In the genomic region with DNA sequence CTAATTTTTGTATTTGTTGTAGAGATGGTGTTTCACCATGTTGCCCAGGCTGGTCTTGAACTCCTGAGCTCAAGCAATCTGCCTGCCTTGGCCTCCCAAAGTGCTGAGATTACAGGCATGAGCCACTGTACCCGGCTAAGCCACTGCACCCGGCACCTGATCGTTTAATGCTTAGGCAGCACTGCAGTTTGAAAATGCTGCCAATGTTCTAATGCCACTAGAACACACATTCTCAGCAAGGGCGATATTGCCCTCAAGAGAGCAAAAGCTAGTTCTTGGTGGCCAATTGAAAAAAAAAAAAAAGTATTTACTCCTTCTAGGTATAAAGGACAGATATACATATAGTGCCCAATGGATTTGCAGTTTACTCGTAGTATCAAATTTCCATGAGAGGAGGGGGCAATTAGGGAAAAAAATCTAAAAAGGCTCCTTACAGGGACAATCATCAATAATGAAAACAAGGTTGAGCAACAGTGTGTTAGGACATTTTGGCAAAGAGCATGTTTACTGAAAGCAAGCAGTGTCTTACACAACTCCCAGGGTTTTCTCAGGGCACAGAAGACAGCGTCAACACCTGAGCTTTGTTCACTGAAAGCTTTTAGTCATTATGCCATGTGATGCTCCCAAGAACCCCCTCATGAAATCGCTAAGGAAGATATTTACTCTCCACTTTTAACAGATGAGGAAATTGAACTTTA, we compare ENCODE assay signal across 18 cellular contexts.
A peak's percentile ranks its signal among the peaks of the same experiment; 100 is the strongest.
DNase-seq lines count a peak whose midpoint lies in the region; ATAC-seq and TF ChIP-seq lines count a peak whose summit lies in the region.
"Had no signal": no experiment of that assay in that cellular context is flagged by ENCODE, and none has a peak within 500 bp of the region (broad histone marks: within the 10 kb centered on the region; RNA-seq: fewer than 3 reads in every experiment).

No MANE protein-coding gene starts in this region.

- no peak for TF ChIP-seq EP300 in transverse colon (IDR thresholded peaks at IDR 0.05; ENCODE audit: low read depth)

- H3K36me3 ChIP-seq in PC-3 (ENCODE audit: low read depth, low read length) (no peaks in the 10 kb centered on the region), transverse colon (no peaks in the 10 kb centered on the region)

- BruUV-seq in PC-3 (replicated peaks; lab: Mats Ljungman, UMichigan), result no TSS peak

- no peaks in the 10 kb centered on the region for H3K79me2 ChIP-seq in PC-3 (ENCODE audit: low read length)

- intact Hi-C loops in PC-3 (cut with micrococcal nuclease), result no loop called here
- intact Hi-C loops in transverse colon (cut with DNase I; ENCODE audit: low total_unique reads), result no loop called here

- no peak for ATAC-seq in PC-3
- ATAC-seq in omental fat pad (ENCODE audit: low FRiP score), result peak; percentile 70
- ATAC-seq: effector memory CD8-positive, alpha-beta T cell had no signal

- CTCF ChIA-PET in PC-3 (lab: Charles Lee), result no interaction called here

- H3K9me3 ChIP-seq in PC-3 (ENCODE audit: low read length) (no peaks in the 10 kb centered on the region), transverse colon (no peaks in the 10 kb centered on the region)
- H3K9me3 ChIP-seq: Caco-2, testis had no signal

- TF ChIP-seq CTCF in PC-3 (conservative IDR thresholded peaks at IDR 0.05; ENCODE audit: low read depth, low read length) (no peak), omental fat pad (IDR thresholded peaks at IDR 0.05) (no peak), transverse colon (IDR thresholded peaks at IDR 0.05) (no peak)

- DNase-seq in AG20443 (ENCODE audit: low spot score) (peak; percentile 38), PC-3 (peak; percentile 47), fibroblast of gingiva (ENCODE audit: low read depth) (peak; percentile 76), omental fat pad (ENCODE audit: low spot score) (no peak), transverse colon (no peak), NCI-H187 treated with DMSO at 0.1 percent for 48 hours (lab: John Stamatoyannopoulos, UW) (no peak), SIG-M5 treated with dmso at 0.1 percent for 504 hours (lab: John Stamatoyannopoulos, UW; ENCODE audit: unreplicated experiment) (no peak)
- no peak for DNase-seq in stimulated activated CD4-positive, alpha-beta T cell treated with anti-CD3 and anti-CD28 coated beads, Interleukin-4, amount 100 ng/mL, for 24 hours
- DNase-seq: activated CD8-positive, alpha-beta memory T cell treated with anti-CD3 and anti-CD28 coated beads, Interleukin-2, amount 50 U/mL, for 4 hours; activated naive CD4-positive, alpha-beta T cell treated with anti-CD3 and anti-CD28 coated beads for 36 hours; caudate nucleus; effector memory CD8-positive, alpha-beta T cell; GF-D8; NCI-H1930; NCI-H748 treated with DMSO at 0.1 percent for 48 hours; testis had no signal

- no peak overlapping the region for H3K4me3 ChIP-seq in PC-3 (ENCODE audit: low read length)
- no peak overlapping the region for H3K4me3 ChIP-seq in transverse colon
- H3K4me3 ChIP-seq: testis had no signal

- H3K27ac ChIP-seq in PC-3 (ENCODE audit: low read length) (no peak overlapping the region), transverse colon (no peak overlapping the region)
- H3K27ac ChIP-seq: RWPE1, testis had no signal

- in situ Hi-C loops in transverse colon (cut with MboI; ENCODE audit: low pct_ligation_motif_present in 1 of 4, low pct_unique_long_range_greater_than_20kb in 1 of 4, low sequenced_read_pairs in 3 of 4), result no loop called here

- H3F3A ChIP-seq in PC-3 (ENCODE audit: low read length, unreplicated experiment), result no peaks in the 10 kb centered on the region

- H3K4me1 ChIP-seq in PC-3 (ENCODE audit: insufficient read depth, low read length), result peaks cover 7% of the 10 kb centered on the region
- H3K4me1 ChIP-seq in transverse colon, result no peaks in the 10 kb centered on the region
- H3K4me1 ChIP-seq: testis had no signal

- 52 to 53% methylated on average over 4 to 7 of the region's 7 CpGs for WGBS in transverse colon (ENCODE audit: low coverage in 1 of 2), 2 donors

- no peak for TF ChIP-seq POLR2A in transverse colon (IDR thresholded peaks at IDR 0.05)

- H2AFZ ChIP-seq in PC-3 (ENCODE audit: low read length), result no peak overlapping the region

- peak overlapping the region; percentile 18; the same call in 1 of the 2 replicates for H3K4me2 ChIP-seq in PC-3 (ENCODE audit: low read length)

- H3K9ac ChIP-seq in PC-3 (ENCODE audit: low read length), result no peak overlapping the region

- no peaks in the 10 kb centered on the region for H3K9me2 ChIP-seq in PC-3 (replicated peaks; ENCODE audit: low read length)

- POLR2A ChIA-PET in PC-3 (lab: Charles Lee; ENCODE audit: unreplicated experiment), result no interaction called here

- no peaks in the 10 kb centered on the region for H4K20me1 ChIP-seq in PC-3 (ENCODE audit: low read length)

- H3K27me3 ChIP-seq in PC-3 (ENCODE audit: low read length) (no peaks in the 10 kb centered on the region), transverse colon (peaks cover 3% of the 10 kb centered on the region)
- H3K27me3 ChIP-seq: testis had no signal

Comparison
In these comparisons a context has a peak if more than half of its experiments do, and no peak if none do; other contexts are left out.
1. DNase-seq: peak in AG20443 (single experiment), PC-3 (single experiment) and fibroblast of gingiva (single experiment); none in omental fat pad (single experiment), transverse colon (single experiment), NCI-H187 treated with DMSO at 0.1 percent for 48 hours (single experiment), SIG-M5 treated with dmso at 0.1 percent for 504 hours (single experiment) and stimulated activated CD4-positive, alpha-beta T cell treated with anti-CD3 and anti-CD28 coated beads, Interleukin-4, amount 100 ng/mL, for 24 hours (single experiment).